In genomic region chr4:147134536-147135210, GRCh38 we compare ENCODE assay signal across 21 cellular contexts.
DNase-seq lines count a peak whose midpoint lies in the region; ATAC-seq and TF ChIP-seq lines count a peak whose summit lies in the region.
"Had no signal": no experiment of that assay in that cellular context is flagged by ENCODE, and none has a peak within 500 bp of the region (broad histone marks: within the 10 kb centered on the region; RNA-seq: fewer than 3 reads in every experiment).

No MANE protein-coding gene starts in this region.

- H3K27me3 ChIP-seq in CD8-positive, alpha-beta memory T cell (ENCODE audit: insufficient read depth, low read length, poor library complexity, severe bottlenecking) = no peaks in the 10 kb centered on the region

- H3K9me3 ChIP-seq in CD8-positive, alpha-beta memory T cell (ENCODE audit: low read length) = no peaks in the 10 kb centered on the region

- H3K4me3 Mint-ChIP-seq in mesothelial cell of epicardium = no peak overlapping the region
- no peak overlapping the region for H3K4me3 Mint-ChIP-seq in CD8-positive, alpha-beta memory T cell
- H3K4me3 Mint-ChIP-seq: CD4-positive, CD25-positive, alpha-beta regulatory T cell; H9; HFFc6 had no signal

- H3K4me3 ChIP-seq in astrocyte of the spinal cord (ENCODE audit: low read depth, low read length) (no peak overlapping the region), fibroblast of pulmonary artery (replicated peaks; ENCODE audit: low read depth, low read length) (no peak overlapping the region)
- H3K4me3 ChIP-seq in CD8-positive, alpha-beta memory T cell (ENCODE audit: low read length) = no peak overlapping the region
- H3K4me3 ChIP-seq: GM23248, K562 had no signal

- peak; percentile 74 for DNase-seq in astrocyte of the spinal cord (ENCODE audit: low read depth, low spot score)
- DNase-seq in fibroblast of pulmonary artery (ENCODE audit: low read depth) = peak; percentile 20
- DNase-seq in mesothelial cell of epicardium (ENCODE audit: low spot score in 2 of 2, unreplicated experiment in 2 of 2) = no peak
- DNase-seq in cerebellar cortex (ENCODE audit: low spot score) = no peak
- no peak for DNase-seq in left lobe of liver (ENCODE audit: low spot score)
- no peak for DNase-seq in CD8-positive, alpha-beta memory T cell
- no peak for DNase-seq in stimulated activated CD4-positive, alpha-beta T cell treated with anti-CD3 and anti-CD28 coated beads, Interleukin-12 subunit alpha, Interleukin-12 subunit beta, amount 100 ng/mL, for 4 hours
- DNase-seq: CD4-positive, CD25-positive, alpha-beta regulatory T cell; COR-L47; DMS79 treated with DMSO at 0.1 percent for 48 hours; GM23248; H9; HFFc6; MM.1S; NCI-H1048; NCI-H1417 treated with DMSO at 0.1 percent for 48 hours; NCI-H187; NCI-H446; NCI-H526; OCI-M1 had no signal

- no peaks in the 10 kb centered on the region for H3K9me3 Mint-ChIP-seq in mesothelial cell of epicardium
- H3K9me3 Mint-ChIP-seq in CD8-positive, alpha-beta memory T cell = no peaks in the 10 kb centered on the region
- H3K9me3 Mint-ChIP-seq: H9, HFFc6 had no signal

- H3K27ac Mint-ChIP-seq in mesothelial cell of epicardium = peak overlapping the region; percentile 45
- H3K27ac Mint-ChIP-seq in CD8-positive, alpha-beta memory T cell = no peak overlapping the region
- H3K27ac Mint-ChIP-seq: CD4-positive, CD25-positive, alpha-beta regulatory T cell; H9; HFFc6 had no signal

- no peak overlapping the region for H3K27ac ChIP-seq in CD8-positive, alpha-beta memory T cell (ENCODE audit: low read depth, low read length)
- H3K27ac ChIP-seq: GM23248 had no signal

- CTCF ChIA-PET in CD8-positive, alpha-beta memory T cell (lab: Charles Lee) = no interaction called here

- no peaks in the 10 kb centered on the region for H3K4me1 ChIP-seq in CD8-positive, alpha-beta memory T cell (ENCODE audit: insufficient read depth, low read length)

- H3K4me1 Mint-ChIP-seq in mesothelial cell of epicardium = peaks cover 51% of the 10 kb centered on the region
- H3K4me1 Mint-ChIP-seq in CD8-positive, alpha-beta memory T cell = peaks cover 0 to 5% (median 2%) of the 10 kb centered on the region in 3 donors

- in situ Hi-C loops in astrocyte of the spinal cord (cut with HindIII; ENCODE audit: low sequenced_read_pairs) = no loop called here

- ATAC-seq in left lobe of liver = no peak
- ATAC-seq: K562 had no signal

- POLR2A ChIA-PET in CD8-positive, alpha-beta memory T cell (lab: Charles Lee) = no interaction called here

- H3K36me3 Mint-ChIP-seq in mesothelial cell of epicardium = no peaks in the 10 kb centered on the region
- H3K36me3 Mint-ChIP-seq in CD8-positive, alpha-beta memory T cell = no peaks in the 10 kb centered on the region
- H3K36me3 Mint-ChIP-seq: CD4-positive, CD25-positive, alpha-beta regulatory T cell had no signal

- TF ChIP-seq CTCF in astrocyte of the spinal cord (IDR thresholded peaks at IDR 0.05; ENCODE audit: low read depth, low read length) (no peak), fibroblast of pulmonary artery (IDR thresholded peaks at IDR 0.05; ENCODE audit: low read length, missing control alignments) (no peak), mesothelial cell of epicardium (IDR thresholded peaks at IDR 0.05; ENCODE audit: unreplicated experiment) (no peak)

- no peaks in the 10 kb centered on the region for H3K36me3 ChIP-seq in CD8-positive, alpha-beta memory T cell (ENCODE audit: insufficient read depth, low read length)

- H3K27me3 Mint-ChIP-seq in mesothelial cell of epicardium (ENCODE audit: low read depth) = no peaks in the 10 kb centered on the region
- H3K27me3 Mint-ChIP-seq in CD8-positive, alpha-beta memory T cell = peaks cover 2 to 17% of the 10 kb centered on the region in 2 donors

Comparison
In these comparisons a context has a peak if more than half of its experiments do, and no peak if none do; other contexts are left out.
1. DNase-seq: peak in astrocyte of the spinal cord (single experiment) and fibroblast of pulmonary artery (single experiment); none in mesothelial cell of epicardium (0 of 2), cerebellar cortex (single experiment), left lobe of liver (single experiment), CD8-positive, alpha-beta memory T cell (0 of 5) and stimulated activated CD4-positive, alpha-beta T cell treated with anti-CD3 and anti-CD28 coated beads, Interleukin-12 subunit alpha, Interleukin-12 subunit beta, amount 100 ng/mL, for 4 hours (single experiment).